In the genomic region with DNA sequence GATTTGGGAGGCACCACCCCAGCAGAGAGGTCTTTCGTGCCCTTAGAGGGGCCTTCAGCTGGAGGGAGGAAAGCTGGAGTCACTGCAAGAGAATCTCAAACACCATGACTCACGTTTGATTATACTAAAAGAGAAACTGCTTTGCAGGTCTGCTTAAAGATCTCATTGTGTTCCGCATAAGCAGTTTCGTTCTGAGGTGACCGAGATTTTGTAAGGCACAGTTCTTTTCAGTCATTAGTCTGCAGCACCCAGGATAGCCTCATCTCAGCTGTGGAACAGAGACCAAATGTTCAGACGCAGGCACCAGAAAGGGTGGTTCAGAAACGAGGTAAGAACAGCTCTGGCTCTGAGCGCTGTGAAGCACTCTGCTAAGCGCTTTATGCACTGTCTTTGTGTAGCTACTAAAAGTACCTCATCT, we compare ENCODE assay signal across 8 cellular contexts.
DNase-seq lines count a peak whose midpoint lies in the region; ATAC-seq and TF ChIP-seq lines count a peak whose summit lies in the region.

No MANE protein-coding gene starts in this region.

- intact Hi-C loops in PC-9 (cut with micrococcal nuclease; ENCODE audit: unreplicated experiment) (loop anchor here (10.0 kb wide), 1 partner anchor 178 kb away; the partner anchor contains the start of gene USP12), upper lobe of right lung (cut with DNase I) (no loop called here), CD14-positive monocyte (cut with micrococcal nuclease) (no loop called here)

- BruUV-seq in PC-9 (replicated peaks; lab: Mats Ljungman, UMichigan), result no TSS peak

- H2AFZ ChIP-seq in PC-9, result no peak overlapping the region

- ATAC-seq in HG02763 (IDR thresholded peaks at IDR 0.05; ENCODE audit: unreplicated experiment) (peak; percentile 97), upper lobe of right lung (peak; percentile 62)

- no peak overlapping the region for H3K4me3 Mint-ChIP-seq in CD14-positive monocyte

- H3K4me1 ChIP-seq in PC-9 (replicated peaks; ENCODE audit: insufficient read depth) (peaks cover 10% of the 10 kb centered on the region; the same call in 1 of the 2 replicates), upper lobe of right lung (no peaks in the 10 kb centered on the region)

- H3K36me3 ChIP-seq in PC-9 (ENCODE audit: low read depth) (no peaks in the 10 kb centered on the region), upper lobe of right lung (no peaks in the 10 kb centered on the region)

- no peaks in the 10 kb centered on the region for H4K20me1 ChIP-seq in PC-9 (ENCODE audit: insufficient read depth)

- H3K9me2 ChIP-seq in PC-9 (ENCODE audit: insufficient read depth), result no peaks in the 10 kb centered on the region

- no peaks in the 10 kb centered on the region; the same call in 1 of the 2 replicates for H3F3A ChIP-seq in PC-9 (ENCODE audit: insufficient read depth, low read depth)

- H3K27me3 Mint-ChIP-seq in CD14-positive monocyte (ENCODE audit: low read depth in 3 of 3), result peaks cover 3 to 4% (median 4%) of the 10 kb centered on the region in 3 donors

- CTCF ChIA-PET in PC-9 (lab: Charles Lee), result interaction anchor here (0.8 kb wide), 1 partner anchor 406 kb away, joined by 5 read pairs; no protein-coding TSS in a partner anchor

- H3K27ac Mint-ChIP-seq in CD14-positive monocyte, result no peak overlapping the region

- peak; percentile 26 for DNase-seq in activated T-cell treated with anti-CD3 and anti-CD28 coated beads for 48 hours (ENCODE audit: low read depth)
- no peak for DNase-seq in activated T-cell treated with anti-CD3 and anti-CD28 coated beads for 4 hours
- DNase-seq in PC-9, result peak in 1 of 2 experiments; percentile 69
- peak; percentile 53 for DNase-seq in fibroblast of villous mesenchyme (ENCODE audit: low read depth)
- no peak for DNase-seq in upper lobe of right lung
- no peak for DNase-seq in CD14-positive monocyte (ENCODE audit: low spot score)
- no peak for DNase-seq in central memory CD4-positive, alpha-beta T cell

- POLR2A ChIA-PET in PC-9 (lab: Charles Lee; ENCODE audit: unreplicated experiment), result interaction anchor here (0.6 kb wide), 1 partner anchor 12 kb away, joined by 3 read pairs; no protein-coding TSS in a partner anchor

- peaks cover 2% of the 10 kb centered on the region for H3K4me1 Mint-ChIP-seq in CD14-positive monocyte

- H3K27ac ChIP-seq in PC-9 (no peak overlapping the region), upper lobe of right lung (no peak overlapping the region)

- H3K27me3 ChIP-seq in PC-9 (ENCODE audit: insufficient read depth, low read depth), result no peaks in the 10 kb centered on the region
- no peaks in the 10 kb centered on the region for H3K27me3 ChIP-seq in upper lobe of right lung

- H3K79me2 ChIP-seq in PC-9 (ENCODE audit: low read depth), result no peaks in the 10 kb centered on the region

- TF ChIP-seq CTCF in PC-9 (conservative IDR thresholded peaks at IDR 0.05), result no peak
- no peak for TF ChIP-seq CTCF in fibroblast of villous mesenchyme (IDR thresholded peaks at IDR 0.05; ENCODE audit: insufficient read depth, low read depth, low read length)
- no peak for TF ChIP-seq CTCF in upper lobe of right lung (IDR thresholded peaks at IDR 0.05)
- no peak for TF ChIP-seq CTCF in CD14-positive monocyte (IDR thresholded peaks at IDR 0.05)

- peak overlapping the region; percentile 24; the same call in 1 of the 2 replicates for H3K4me3 ChIP-seq in PC-9
- H3K4me3 ChIP-seq in fibroblast of villous mesenchyme (ENCODE audit: low read depth, low read length), result no peak overlapping the region
- H3K4me3 ChIP-seq in upper lobe of right lung, result no peak overlapping the region

- no peaks in the 10 kb centered on the region for H3K36me3 Mint-ChIP-seq in CD14-positive monocyte

- H3K9me3 ChIP-seq in PC-9 (ENCODE audit: insufficient read depth, low read depth), result no peaks in the 10 kb centered on the region
- H3K9me3 ChIP-seq in upper lobe of right lung, result no peaks in the 10 kb centered on the region

- H3K4me2 ChIP-seq in PC-9, result peak overlapping the region; percentile 72

- H3K9me3 Mint-ChIP-seq in CD14-positive monocyte, result peaks cover 3 to 9% (median 7%) of the 10 kb centered on the region in 7 donors

Comparison
In these comparisons a context has a peak if more than half of its experiments do, and no peak if none do; other contexts are left out.
1. DNase-seq: peak in activated T-cell treated with anti-CD3 and anti-CD28 coated beads for 48 hours (single experiment) and fibroblast of villous mesenchyme (single experiment); none in activated T-cell treated with anti-CD3 and anti-CD28 coated beads for 4 hours (single experiment), upper lobe of right lung (single experiment), CD14-positive monocyte (single experiment) and central memory CD4-positive, alpha-beta T cell (single experiment).